30 cellular contexts compared by ENCODE assay signal in the genomic region with DNA sequence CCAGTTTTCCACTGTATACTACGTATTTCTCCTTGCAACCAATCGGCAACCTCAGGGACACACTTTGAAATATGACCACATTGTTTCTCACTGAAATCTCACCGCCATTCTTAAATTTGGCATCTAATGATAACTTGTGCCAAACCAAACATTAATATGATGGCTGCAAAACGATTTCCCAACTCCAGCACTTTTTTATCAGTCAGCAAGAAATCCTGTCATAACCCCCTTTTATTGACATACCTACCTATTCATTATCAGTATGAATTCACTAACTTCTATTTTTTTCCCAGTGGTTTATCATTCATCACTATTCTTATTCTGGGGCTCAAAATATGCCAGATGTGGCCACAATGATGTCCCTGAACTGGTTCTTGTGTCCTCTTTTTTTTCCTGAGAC.
"Had no signal": no experiment of that assay in that cellular context is flagged by ENCODE, and none has a peak within 500 bp of the region (broad histone marks: within the 10 kb centered on the region; RNA-seq: fewer than 3 reads in every experiment).

No MANE protein-coding gene starts in this region.

- H3K27me3 ChIP-seq: esophagus squamous epithelium, heart right ventricle, neutrophil had no signal

- H3K4me3 Mint-ChIP-seq: activated CD8-positive, alpha-beta T cell treated with anti-CD3 and anti-CD28 coated beads for 36 hours; dendritic cell treated with granulocyte-macrophage colony-stimulating factor and Interleukin-4, amounts not matched to agents 40 ng/mL and 50 ng/mL, for 4 days; mesothelial cell of epicardium; naive B cell; nephron progenitor cell; stimulated activated naive CD8-positive, alpha-beta T cell treated with anti-CD3 and anti-CD28 coated beads, Interleukin-15, Interleukin-2, amounts not matched to agents 100 ng/mL and 50 ng/mL, for 24 hours; T-helper 1 cell treated with Interleukin-12 subunit alpha and Interleukin-12 subunit beta and Interleukin-4 antibody, amounts not matched to agents 30 μg/mL and 1 μg/mL, for 36 hours had no signal

- H3K36me3 ChIP-seq: esophagus squamous epithelium, neutrophil, prostate gland, thoracic aorta, WERI-Rb-1 had no signal

- H3K27me3 Mint-ChIP-seq: activated CD8-positive, alpha-beta T cell treated with anti-CD3 and anti-CD28 coated beads for 36 hours; dendritic cell treated with granulocyte-macrophage colony-stimulating factor and Interleukin-4, amounts not matched to agents 40 ng/mL and 50 ng/mL, for 4 days; naive B cell; stimulated activated naive CD8-positive, alpha-beta T cell treated with anti-CD3 and anti-CD28 coated beads, Interleukin-15, Interleukin-2, amounts not matched to agents 100 ng/mL and 50 ng/mL, for 24 hours had no signal

- H3K27ac ChIP-seq: esophagus squamous epithelium, heart right ventricle, neutrophil, prostate gland, skin epidermis, thoracic aorta, WERI-Rb-1 had no signal

- DNase-seq: activated CD4-positive, alpha-beta T cell treated with anti-CD3 and anti-CD28 coated beads, Interleukin-2, amount 50 U/mL, for 1 hour; activated CD4-positive, CD25-positive, alpha-beta regulatory T cell treated with anti-CD3 and anti-CD28 coated beads, Interleukin-2, amount 50 U/mL, for 72 hours; activated CD8-positive, alpha-beta T cell treated with anti-CD3 and anti-CD28 coated beads for 36 hours; activated naive CD4-positive, alpha-beta T cell; activated T-cell treated with anti-CD3 and anti-CD28 coated beads, Interleukin-2, amount 50 U/mL, for 48 hours; amygdala; caudate nucleus; esophagus squamous epithelium; foreskin melanocyte; heart right ventricle; left ventricle myocardium superior; mammary epithelial cell; naive B cell; nephron progenitor cell; retina; stimulated activated CD4-positive, alpha-beta T cell treated with anti-CD3 and anti-CD28 coated beads, Interleukin-12 subunit alpha, Interleukin-12 subunit beta, amount 100 ng/mL, for 4 hours; stimulated activated CD4-positive, alpha-beta T cell treated with anti-CD3 and anti-CD28 coated beads, Interleukin-4, amount 100 ng/mL, for 1 hour; SW 1271; T1000; trophoblast cell; WERI-Rb-1 had no signal

- H3K27ac Mint-ChIP-seq: activated CD8-positive, alpha-beta T cell treated with anti-CD3 and anti-CD28 coated beads for 36 hours; dendritic cell treated with granulocyte-macrophage colony-stimulating factor and Interleukin-4, amounts not matched to agents 40 ng/mL and 50 ng/mL, for 4 days; mesothelial cell of epicardium; nephron progenitor cell; stimulated activated naive CD8-positive, alpha-beta T cell treated with anti-CD3 and anti-CD28 coated beads, Interleukin-15, Interleukin-2, amounts not matched to agents 100 ng/mL and 50 ng/mL, for 24 hours; T-helper 1 cell treated with Interleukin-12 subunit alpha and Interleukin-12 subunit beta and Interleukin-4 antibody, amounts not matched to agents 30 μg/mL and 1 μg/mL, for 36 hours had no signal

- H3K4me1 Mint-ChIP-seq: mesothelial cell of epicardium, nephron progenitor cell had no signal

- H3K9me3 Mint-ChIP-seq: activated CD8-positive, alpha-beta T cell treated with anti-CD3 and anti-CD28 coated beads for 36 hours; dendritic cell treated with granulocyte-macrophage colony-stimulating factor and Interleukin-4, amounts not matched to agents 40 ng/mL and 50 ng/mL, for 4 days; naive B cell; stimulated activated naive CD8-positive, alpha-beta T cell treated with anti-CD3 and anti-CD28 coated beads, Interleukin-15, Interleukin-2, amounts not matched to agents 100 ng/mL and 50 ng/mL, for 24 hours; T-helper 1 cell treated with Interleukin-12 subunit alpha and Interleukin-12 subunit beta and Interleukin-4 antibody, amounts not matched to agents 30 μg/mL and 1 μg/mL, for 36 hours had no signal

- ATAC-seq: activated CD8-positive, alpha-beta T cell treated with anti-CD3 and anti-CD28 coated beads for 36 hours; heart right ventricle; left ventricle myocardium superior; sciatic nerve had no signal

- H3K9me3 ChIP-seq: esophagus squamous epithelium, heart right ventricle, neutrophil, prostate gland, thoracic aorta had no signal

- H3K4me3 ChIP-seq: esophagus squamous epithelium, heart right ventricle, prostate gland, skin epidermis, thoracic aorta had no signal

- H3K4me1 ChIP-seq: esophagus squamous epithelium, heart right ventricle, prostate gland had no signal
